22 cellular contexts compared by ENCODE assay signal in genomic region chr2:134866498-134867099, GRCh38. TPM values are rescaled to one million over a fixed set of nuclear protein-coding genes. Genes with fewer than 3 reads are reported as not detected.
DNase-seq lines count a peak whose midpoint lies in the region; TF ChIP-seq lines count a peak whose summit lies in the region.
"Had no signal": no experiment of that assay in that cellular context is flagged by ENCODE, and none has a peak within 500 bp of the region (broad histone marks: within the 10 kb centered on the region; RNA-seq: fewer than 3 reads in every experiment).

No MANE protein-coding gene starts in this region.

- TF ChIP-seq CTCF in epithelial cell of esophagus (IDR thresholded peaks at IDR 0.05; ENCODE audit: insufficient read depth, low read depth, low read length, missing control alignments): no peak

- no peaks in the 10 kb centered on the region for H3K79me1 ChIP-seq in trophoblast cell (ENCODE audit: low read length)

- H3K9me3 ChIP-seq in trophoblast cell (ENCODE audit: insufficient read depth, low read depth, low read length): peaks cover 2% of the 10 kb centered on the region
- H3K9me3 ChIP-seq: BLaER1 treated with 17β-estradiol and CSF1 and Interleukin-3, amounts not matched to agents 10 nM and 100 nM; heart left ventricle; psoas muscle; testis had no signal

- H2AFZ ChIP-seq in trophoblast cell (ENCODE audit: insufficient read depth, low read length, poor library complexity): no peak overlapping the region

- WGBS in trophoblast cell (ENCODE audit: extremely low coverage, insufficient coverage, insufficient read length): no CpG with 5 or more reads among the region's 1 CpG

- DNase-seq in H4 (ENCODE audit: low spot score) (peak; percentile 42), RKO (ENCODE audit: low spot score) (peak; percentile 5), epithelial cell of esophagus (ENCODE audit: low read depth) (peak; percentile 80), trophoblast cell (peak; percentile 7 to 67), GOT3 (lab: John Stamatoyannopoulos, UW) (no peak), COLO829 (ENCODE audit: low spot score) (no peak)
- no peak for DNase-seq in activated T-cell treated with anti-CD3 and anti-CD28 coated beads, Interleukin-2, amount 50 U/mL, for 24 hours
- no peak for DNase-seq in activated T-cell treated with anti-CD3 and anti-CD28 coated beads, Interleukin-2, amount 50 U/mL, for 1 hour
- DNase-seq: activated gamma-delta T cell, aorta, DMS153, heart left ventricle, islet precursor cell, NCI-H1694 treated with DMSO at 0.1 percent for 48 hours, psoas muscle, SHP77 treated with DMSO at 0.1 percent for 48 hours, testis had no signal

- H2BK12ac ChIP-seq in trophoblast cell (ENCODE audit: low read length): no peak overlapping the region

- H3K27ac Mint-ChIP-seq in activated T-cell treated with anti-CD3 and anti-CD28 coated beads, Interleukin-2, amount 50 U/mL, for 24 hours: no peak overlapping the region
- H3K27ac Mint-ChIP-seq: dendritic cell treated with granulocyte-macrophage colony-stimulating factor and Interleukin-4, amounts not matched to agents 40 ng/mL and 50 ng/mL, for 4 days; natural killer cell treated with Interleukin-12 subunit alpha and Interleukin-12 subunit beta and Interleukin-15 and Interleukin-18, amount 100 ng/mL, for 72 hours; T-helper 1 cell treated with Interleukin-12 subunit alpha and Interleukin-12 subunit beta and Interleukin-4 antibody, amounts not matched to agents 30 μg/mL and 1 μg/mL, for 36 hours had no signal

- H3K4ac ChIP-seq in trophoblast cell (ENCODE audit: low read depth, low read length): no peak overlapping the region

- no peak overlapping the region for H4K8ac ChIP-seq in trophoblast cell (ENCODE audit: low read depth, low read length)

- no peak overlapping the region for H3K18ac ChIP-seq in trophoblast cell (ENCODE audit: low read length)

- H3K36me3 Mint-ChIP-seq in activated T-cell treated with anti-CD3 and anti-CD28 coated beads, Interleukin-2, amount 50 U/mL, for 24 hours (ENCODE audit: low read depth): no peaks in the 10 kb centered on the region
- H3K36me3 Mint-ChIP-seq: natural killer cell treated with Interleukin-12 subunit alpha and Interleukin-12 subunit beta and Interleukin-15 and Interleukin-18, amount 100 ng/mL, for 72 hours had no signal

- no peak overlapping the region for H3K4me2 ChIP-seq in trophoblast cell (ENCODE audit: low read length)
- H3K4me2 ChIP-seq: BLaER1 treated with 17β-estradiol and CSF1 and Interleukin-3, amounts not matched to agents 10 nM and 100 nM had no signal

- no peak overlapping the region for H3K4me3 Mint-ChIP-seq in activated T-cell treated with anti-CD3 and anti-CD28 coated beads, Interleukin-2, amount 50 U/mL, for 24 hours
- H3K4me3 Mint-ChIP-seq: dendritic cell treated with granulocyte-macrophage colony-stimulating factor and Interleukin-4, amounts not matched to agents 40 ng/mL and 50 ng/mL, for 4 days; natural killer cell treated with Interleukin-12 subunit alpha and Interleukin-12 subunit beta and Interleukin-15 and Interleukin-18, amount 100 ng/mL, for 72 hours; T-helper 1 cell treated with Interleukin-12 subunit alpha and Interleukin-12 subunit beta and Interleukin-4 antibody, amounts not matched to agents 30 μg/mL and 1 μg/mL, for 36 hours had no signal

- no peaks in the 10 kb centered on the region for H3K9me3 Mint-ChIP-seq in activated T-cell treated with anti-CD3 and anti-CD28 coated beads, Interleukin-2, amount 50 U/mL, for 24 hours
- H3K9me3 Mint-ChIP-seq: dendritic cell treated with granulocyte-macrophage colony-stimulating factor and Interleukin-4, amounts not matched to agents 40 ng/mL and 50 ng/mL, for 4 days; natural killer cell treated with Interleukin-12 subunit alpha and Interleukin-12 subunit beta and Interleukin-15 and Interleukin-18, amount 100 ng/mL, for 72 hours; T-helper 1 cell treated with Interleukin-12 subunit alpha and Interleukin-12 subunit beta and Interleukin-4 antibody, amounts not matched to agents 30 μg/mL and 1 μg/mL, for 36 hours had no signal

- H4K91ac ChIP-seq in trophoblast cell (ENCODE audit: low read depth, low read length): no peak overlapping the region

- H3K4me3 ChIP-seq in epithelial cell of esophagus (ENCODE audit: low read length) (no peak overlapping the region), trophoblast cell (ENCODE audit: low read depth, low read length) (no peak overlapping the region)
- H3K4me3 ChIP-seq: BLaER1 treated with 17β-estradiol and CSF1 and Interleukin-3, amounts not matched to agents 10 nM and 100 nM; heart left ventricle; psoas muscle; testis had no signal

- H3K27me3 ChIP-seq in trophoblast cell (ENCODE audit: insufficient read depth, low read length): no peaks in the 10 kb centered on the region
- H3K27me3 ChIP-seq: BLaER1 treated with 17β-estradiol and CSF1 and Interleukin-3, amounts not matched to agents 10 nM and 100 nM; heart left ventricle; testis had no signal

- no peak overlapping the region for H3K27ac ChIP-seq in trophoblast cell (ENCODE audit: low read depth, low read length)
- H3K27ac ChIP-seq: BLaER1 treated with 17β-estradiol and CSF1 and Interleukin-3, amounts not matched to agents 10 nM and 100 nM; heart left ventricle; psoas muscle; testis had no signal

- no peak overlapping the region for H4K12ac ChIP-seq in trophoblast cell (ENCODE audit: low read depth, low read length)

- no peak overlapping the region for H2AK5ac ChIP-seq in trophoblast cell (ENCODE audit: low read length)

- H2BK5ac ChIP-seq in trophoblast cell (ENCODE audit: low read depth, low read length, poor library complexity): no peak overlapping the region

- H3K23ac ChIP-seq in trophoblast cell (ENCODE audit: low read length): no peak overlapping the region

- no peak overlapping the region for H2BK120ac ChIP-seq in trophoblast cell (ENCODE audit: insufficient read depth, low read length, poor library complexity)

- no peak overlapping the region for H3K14ac ChIP-seq in trophoblast cell (ENCODE audit: low read length)

- H3K27me3 Mint-ChIP-seq in activated T-cell treated with anti-CD3 and anti-CD28 coated beads, Interleukin-2, amount 50 U/mL, for 24 hours: no peaks in the 10 kb centered on the region
- H3K27me3 Mint-ChIP-seq: dendritic cell treated with granulocyte-macrophage colony-stimulating factor and Interleukin-4, amounts not matched to agents 40 ng/mL and 50 ng/mL, for 4 days; natural killer cell treated with Interleukin-12 subunit alpha and Interleukin-12 subunit beta and Interleukin-15 and Interleukin-18, amount 100 ng/mL, for 72 hours had no signal

- H3K79me2 ChIP-seq in trophoblast cell (ENCODE audit: control insufficient read depth, insufficient read depth, low read length, poor library complexity): no peaks in the 10 kb centered on the region

- H3K4me1 Mint-ChIP-seq in activated T-cell treated with anti-CD3 and anti-CD28 coated beads, Interleukin-2, amount 50 U/mL, for 24 hours (ENCODE audit: low read depth): no peaks in the 10 kb centered on the region

- H3K4me1 ChIP-seq in trophoblast cell (ENCODE audit: control insufficient read depth in 1 of 2, insufficient read depth in 2 of 2, low read length in 2 of 2): no peaks in the 10 kb centered on the region
- H3K4me1 ChIP-seq: BLaER1 treated with 17β-estradiol and CSF1 and Interleukin-3, amounts not matched to agents 10 nM and 100 nM; heart left ventricle; psoas muscle; testis had no signal

- H3K36me3 ChIP-seq in trophoblast cell (ENCODE audit: control insufficient read depth in 1 of 2, insufficient read depth in 2 of 2, low read length in 2 of 2): no peaks in the 10 kb centered on the region
- H3K36me3 ChIP-seq: BLaER1 treated with 17β-estradiol and CSF1 and Interleukin-3, amounts not matched to agents 10 nM and 100 nM; heart left ventricle had no signal

- no peak overlapping the region for H3K9ac ChIP-seq in trophoblast cell (ENCODE audit: low read length)
- H3K9ac ChIP-seq: BLaER1 treated with 17β-estradiol and CSF1 and Interleukin-3, amounts not matched to agents 10 nM and 100 nM had no signal

RNA-seq across cellular contexts. Expression of gene ACMSD, which starts 28.2 kb away (rescaled TPM):
- not detected in 2 replicates for total RNA-seq in H4 (2014; rRNA removed; shearing (Covaris generic))
- not detected in 2 replicates for polyA plus RNA-seq in trophoblast cell (2013)
- total RNA-seq: aorta; heart left ventricle; lung microvascular endothelial cell; natural killer cell treated with Interleukin-12 subunit alpha and Interleukin-12 subunit beta and Interleukin-15 and Interleukin-18, amount 100 ng/mL, for 72 hours; psoas muscle; testis had no signal
- polyA plus RNA-seq: aorta, heart left ventricle, psoas muscle had no signal

RNA-seq across cellular contexts. Expression of gene CCNT2, which starts 52.0 kb away (rescaled TPM):
- 10.1 and 10.8 TPM in 2 replicates for total RNA-seq in H4 (2014; rRNA removed; shearing (Covaris generic))
- polyA plus RNA-seq in trophoblast cell (2013): 42.3 and 42.9 TPM in 2 replicates

Comparison
In these comparisons a context has a peak if more than half of its experiments do, and no peak if none do; other contexts are left out.
1. DNase-seq: peak in H4 (single experiment), RKO (single experiment), epithelial cell of esophagus (single experiment) and trophoblast cell (2 of 2); none in activated T-cell treated with anti-CD3 and anti-CD28 coated beads, Interleukin-2, amount 50 U/mL, for 24 hours (single experiment), GOT3 (single experiment), activated T-cell treated with anti-CD3 and anti-CD28 coated beads, Interleukin-2, amount 50 U/mL, for 1 hour (single experiment) and COLO829 (single experiment).